8 cellular contexts compared by ENCODE assay signal in genomic region chr13:45391128-45391527, GRCh38. TPM values are rescaled to one million over a fixed set of nuclear protein-coding genes. Genes with fewer than 3 reads are reported as not detected.
A peak's percentile ranks its signal among the peaks of the same experiment; 100 is the strongest.
DNase-seq lines count a peak whose midpoint lies in the region; ATAC-seq and TF ChIP-seq lines count a peak whose summit lies in the region.
"Not testable (repeated sequence)": the region's sequence is repeated elsewhere in the genome, so short reads cannot be mapped to it uniquely, and the experiment has no call there.

No MANE protein-coding gene starts in this region.

- not testable (repeated sequence) for H3K4me1 ChIP-seq in foreskin keratinocyte; left lung; trophoblast cell (ENCODE audit: control insufficient read depth in 1 of 2, insufficient read depth in 2 of 2, low read length in 2 of 2); upper lobe of right lung

- H4K91ac ChIP-seq in trophoblast cell (ENCODE audit: low read depth, low read length), result not testable (repeated sequence)

- H3K9me3 Mint-ChIP-seq in central memory CD8-positive, alpha-beta T cell; memory B cell: not testable (repeated sequence)

- not testable (repeated sequence) for H4K8ac ChIP-seq in trophoblast cell (ENCODE audit: low read depth, low read length)

- not testable (repeated sequence) for H3K9me3 ChIP-seq in left lung; trophoblast cell (ENCODE audit: insufficient read depth, low read depth, low read length); upper lobe of right lung

- WGBS in trophoblast cell (ENCODE audit: extremely low coverage, insufficient coverage, insufficient read length), result no CpG with 5 or more reads among the region's 37 CpGs

- H3K14ac ChIP-seq in trophoblast cell (ENCODE audit: low read length), result not testable (repeated sequence)

- H3K4me2 ChIP-seq in trophoblast cell (ENCODE audit: low read length), result not testable (repeated sequence)

- not testable (repeated sequence) for DNase-seq in central memory CD8-positive, alpha-beta T cell (ENCODE audit: low spot score in 2 of 2); foreskin keratinocyte; left ventricle myocardium superior; left lung; memory B cell (ENCODE audit: low spot score in 2 of 2); upper lobe of right lung
- peak; percentile 46 to 78 for DNase-seq in trophoblast cell

- H3K79me1 ChIP-seq in trophoblast cell (ENCODE audit: low read length), result not testable (repeated sequence)

- H3K4me3 ChIP-seq in left lung; trophoblast cell (ENCODE audit: low read depth, low read length); upper lobe of right lung: not testable (repeated sequence)

- H3K18ac ChIP-seq in trophoblast cell (ENCODE audit: low read length), result not testable (repeated sequence)

- not testable (repeated sequence) for H2BK12ac ChIP-seq in trophoblast cell (ENCODE audit: low read length)

- H2BK5ac ChIP-seq in trophoblast cell (ENCODE audit: low read depth, low read length, poor library complexity), result not testable (repeated sequence)

- not testable (repeated sequence) for H3K27me3 Mint-ChIP-seq in central memory CD8-positive, alpha-beta T cell; memory B cell

- not testable (repeated sequence) for H3K9ac ChIP-seq in trophoblast cell (ENCODE audit: low read length)

- not testable (repeated sequence) for H3K23ac ChIP-seq in trophoblast cell (ENCODE audit: low read length)

- not testable (repeated sequence) for H3K79me2 ChIP-seq in trophoblast cell (ENCODE audit: control insufficient read depth, insufficient read depth, low read length, poor library complexity)

- TF ChIP-seq CTCF in foreskin keratinocyte (conservative IDR thresholded peaks at IDR 0.05); left lung (IDR thresholded peaks at IDR 0.05); upper lobe of right lung (IDR thresholded peaks at IDR 0.05): not testable (repeated sequence)

- H3K27ac ChIP-seq in foreskin keratinocyte; left lung; trophoblast cell (ENCODE audit: low read depth, low read length); upper lobe of right lung: not testable (repeated sequence)

- not testable (repeated sequence) for H2AFZ ChIP-seq in trophoblast cell (ENCODE audit: insufficient read depth, low read length, poor library complexity)

- peaks cover 0 to 40% of the 10 kb centered on the region in 2 donors for H3K36me3 ChIP-seq in left lung
- peaks cover 4 to 11% of the 10 kb centered on the region in 2 experiments for H3K36me3 ChIP-seq in trophoblast cell (ENCODE audit: control insufficient read depth in 1 of 2, insufficient read depth in 2 of 2, low read length in 2 of 2)
- H3K36me3 ChIP-seq in upper lobe of right lung, result peaks cover 18% of the 10 kb centered on the region

- intact Hi-C loops in left ventricle myocardium superior (cut with micrococcal nuclease); left lung (cut with DNase I); upper lobe of right lung (cut with DNase I): not testable (repeated sequence)

- H3K4me1 Mint-ChIP-seq in central memory CD8-positive, alpha-beta T cell, result peaks cover 16% of the 10 kb centered on the region
- H3K4me1 Mint-ChIP-seq in memory B cell, result not testable (repeated sequence)

- not testable (repeated sequence) for H3K27ac Mint-ChIP-seq in central memory CD8-positive, alpha-beta T cell (ENCODE audit: low read depth); memory B cell

- H3K4ac ChIP-seq in trophoblast cell (ENCODE audit: low read depth, low read length), result not testable (repeated sequence)

- not testable (repeated sequence) for H3K27me3 ChIP-seq in foreskin keratinocyte; left lung; trophoblast cell (ENCODE audit: insufficient read depth, low read length); upper lobe of right lung

- ATAC-seq in SK-N-SH treated with all-trans-retinoic acid at 6 μM for 48 hours (peak; percentile 38; the same call in 1 of the 3 replicates), foreskin keratinocyte (peak; percentile 28), left ventricle myocardium superior (peak; percentile 17), left lung (peak; percentile 30), memory B cell (ENCODE audit: low read depth) (peak; percentile 53), upper lobe of right lung (peak; percentile 68)
- peak; percentile 14 for ATAC-seq in central memory CD8-positive, alpha-beta T cell (replicated peaks; ENCODE audit: extremely low read depth, poor library complexity, severe bottlenecking)

- not testable (repeated sequence) for H2AK5ac ChIP-seq in trophoblast cell (ENCODE audit: low read length)

- H2BK120ac ChIP-seq in trophoblast cell (ENCODE audit: insufficient read depth, low read length, poor library complexity), result not testable (repeated sequence)

- H3K36me3 Mint-ChIP-seq in central memory CD8-positive, alpha-beta T cell (ENCODE audit: insufficient read depth), result peaks cover 21% of the 10 kb centered on the region
- H3K36me3 Mint-ChIP-seq in memory B cell, result peaks cover 27% of the 10 kb centered on the region

- H4K12ac ChIP-seq in trophoblast cell (ENCODE audit: low read depth, low read length), result not testable (repeated sequence)

- H3K4me3 Mint-ChIP-seq in central memory CD8-positive, alpha-beta T cell; memory B cell: not testable (repeated sequence)

RNA-seq across cellular contexts. Expression of gene SLC25A30, which starts 27.0 kb away (rescaled TPM):
- total RNA-seq in foreskin keratinocyte, result 23.0 and 25.3 TPM in 2 replicates
- 6.5 and 9.0 TPM in 2 replicates for polyA plus RNA-seq in foreskin keratinocyte
- 194 TPM for total RNA-seq in left ventricle myocardium superior
- 10 to 100 TPM; 20.9 to 25.1 TPM for total RNA-seq in left lung
- polyA plus RNA-seq in trophoblast cell (2013), result 8.9 and 9.3 TPM in 2 replicates
- total RNA-seq in upper lobe of right lung, result 31.4 TPM

RNA-seq across cellular contexts. Expression of gene TPT1, which starts 50.1 kb away (rescaled TPM):
- total RNA-seq in foreskin keratinocyte (3,187 and 3,228 TPM in 2 replicates), left ventricle myocardium superior (4,849 TPM), left lung (1,000 to 10,000 TPM; 3,460 to 5,041 TPM), upper lobe of right lung (4,924 TPM)
- polyA plus RNA-seq in foreskin keratinocyte, result 4,571 and 4,595 TPM in 2 replicates
- 3,985 and 4,109 TPM in 2 replicates for polyA plus RNA-seq in trophoblast cell (2013)

Comparison
In these comparisons a context has a peak if more than half of its experiments do, and no peak if none do; other contexts are left out.
1. ATAC-seq: peak in every context shown above with its lines; median percentile 68 in upper lobe of right lung; 53 in memory B cell; 38 in SK-N-SH treated with all-trans-retinoic acid at 6 μM for 48 hours; 30 in left lung; 28 in foreskin keratinocyte; 17 in left ventricle myocardium superior; 14 in central memory CD8-positive, alpha-beta T cell.